In the genomic region with DNA sequence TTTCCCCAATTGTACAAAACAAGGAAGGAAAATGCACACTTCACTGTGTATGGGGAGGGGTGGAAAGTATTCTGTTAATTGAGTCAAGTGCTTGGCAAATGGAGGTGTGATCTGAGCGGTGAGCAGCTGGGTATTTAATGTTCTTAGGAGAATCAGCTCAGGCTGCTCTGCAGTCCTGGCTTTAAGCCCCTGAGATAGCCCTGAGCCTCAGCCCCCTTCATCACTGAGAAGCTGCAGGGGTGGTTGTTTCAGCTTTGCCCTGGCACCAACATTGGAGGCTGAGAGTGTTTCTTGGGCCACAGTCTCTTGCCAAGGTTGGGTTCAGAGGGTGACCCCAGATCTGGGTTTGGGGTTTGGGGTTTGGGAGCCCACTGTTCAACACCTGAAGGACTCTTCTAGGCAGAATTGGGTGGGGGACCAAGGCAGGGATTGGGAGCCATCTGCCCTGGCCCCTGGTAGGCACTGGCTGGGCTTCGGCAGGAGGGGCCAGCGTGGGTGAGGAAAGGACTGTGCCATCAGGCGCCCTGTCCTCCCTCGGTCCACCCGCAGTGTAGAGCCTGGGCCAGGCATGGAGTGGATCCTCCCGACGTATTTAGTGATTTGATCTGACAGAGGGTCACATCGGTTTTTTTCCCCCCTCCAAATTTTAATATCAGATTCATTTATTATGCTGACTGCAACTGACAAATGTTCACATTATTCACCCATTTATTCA, we compare ENCODE assay signal across 29 cellular contexts.
"Had no signal": no experiment of that assay in that cellular context is flagged by ENCODE, and none has a peak within 500 bp of the region (broad histone marks: within the 10 kb centered on the region; RNA-seq: fewer than 3 reads in every experiment).

No MANE protein-coding gene starts in this region.

- H3K9me3 ChIP-seq: adrenal gland, ascending aorta, esophagus squamous epithelium, psoas muscle, stomach, suprapubic skin, tibial nerve had no signal

- H2AFZ ChIP-seq: parathyroid adenoma had no signal

- H3K36me3 ChIP-seq: adrenal gland, ascending aorta, cardiac muscle cell, esophagus squamous epithelium, stomach, suprapubic skin, tibial nerve had no signal

- H3K4me3 ChIP-seq: adrenal gland, ascending aorta, cardiac muscle cell, esophagus squamous epithelium, psoas muscle, stomach, suprapubic skin, tibial nerve had no signal

- H3K9ac ChIP-seq: parathyroid adenoma had no signal

- DNase-seq: activated CD4-positive, alpha-beta T cell treated with anti-CD3 and anti-CD28 coated beads for 4 hours; activated CD4-positive, alpha-beta T cell treated with anti-CD3 and anti-CD28 coated beads, Interleukin-2, amount 50 U/mL, for 4 hours; activated naive CD4-positive, alpha-beta T cell treated with anti-CD3 and anti-CD28 coated beads for 36 hours; activated naive CD8-positive, alpha-beta T cell treated with anti-CD3 and anti-CD28 coated beads for 36 hours; activated T-cell treated with anti-CD3 and anti-CD28 coated beads for 4 hours; activated T-cell treated with anti-CD3 and anti-CD28 coated beads, Interleukin-2, amount 50 U/mL, for 72 hours; adrenal gland; effector CD8-positive, alpha-beta T cell; esophagus squamous epithelium; hypothalamus; immature natural killer cell; kidney; left colon; midbrain; naive thymus-derived CD8-positive, alpha-beta T cell; occipital lobe; psoas muscle; stimulated activated CD4-positive, alpha-beta T cell treated with anti-CD3 and anti-CD28 coated beads, Interleukin-15, amount 100 ng/mL, for 24 hours; stimulated activated CD4-positive, alpha-beta T cell treated with anti-CD3 and anti-CD28 coated beads, Interleukin-2, amount 100 ng/mL, for 24 hours; stimulated activated naive B cell treated with anti-CD40 and anti-IgM and Interleukin-4, amounts not matched to agents 10 μg/mL and 1 μg/mL and 100 μg/mL, for 72 hours; stomach had no signal

- H3K27me3 ChIP-seq: adrenal gland, ascending aorta, esophagus squamous epithelium, suprapubic skin, tibial nerve had no signal

- FAIRE-seq: endometrium, frontal cortex, kidney had no signal

- ATAC-seq: activated T-cell treated with anti-CD3 and anti-CD28 coated beads, Interleukin-2, amount 50 U/mL, for 72 hours; left colon; naive thymus-derived CD8-positive, alpha-beta T cell; psoas muscle; stimulated activated naive B cell treated with anti-CD40 and anti-IgM and Interleukin-4, amounts not matched to agents 10 μg/mL and 1 μg/mL and 100 μg/mL, for 72 hours had no signal

- H3K27ac ChIP-seq: adrenal gland, ascending aorta, cardiac muscle cell, epithelial cell of prostate, esophagus squamous epithelium, parathyroid adenoma, psoas muscle, stomach, suprapubic skin had no signal

- H3K4me1 ChIP-seq: adrenal gland, ascending aorta, esophagus squamous epithelium, parathyroid adenoma, psoas muscle, stomach, suprapubic skin had no signal
